In the genomic region with DNA sequence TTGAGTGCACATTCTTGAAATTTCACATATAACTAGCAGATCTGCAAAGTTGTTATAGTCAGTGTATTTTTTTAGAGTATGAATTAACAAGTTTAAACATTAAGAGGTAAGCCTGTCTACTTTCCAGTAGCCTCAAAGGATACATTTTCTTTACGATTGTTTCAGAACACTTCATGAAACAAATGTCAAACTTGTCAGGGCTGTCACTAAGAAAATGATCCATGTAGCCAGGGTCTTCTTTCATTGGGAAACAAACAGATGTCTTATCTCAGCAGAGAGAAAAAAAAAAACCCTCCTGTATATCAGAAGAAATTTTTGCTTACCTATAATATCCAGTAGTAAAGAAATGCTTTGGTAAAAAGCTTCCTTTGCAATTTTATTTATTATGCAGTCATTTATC, we compare ENCODE assay signal across 6 cellular contexts.
"Had no signal": no experiment of that assay in that cellular context is flagged by ENCODE, and none has a peak within 500 bp of the region (broad histone marks: within the 10 kb centered on the region; RNA-seq: fewer than 3 reads in every experiment).

No MANE protein-coding gene starts in this region.

- ATAC-seq: GM23338, HepG2 had no signal

- H2AFZ ChIP-seq: GM23338 had no signal

- H3K27ac ChIP-seq: HL-60 had no signal

- H3K4me3 ChIP-seq: GM23338 had no signal

- DNase-seq: H9, HCEC 1CT, KBM-7 had no signal

- H3K4me2 ChIP-seq: GM23338 had no signal
